Comparison of ENCODE assay signal across 1 cellular context in the genomic region with DNA sequence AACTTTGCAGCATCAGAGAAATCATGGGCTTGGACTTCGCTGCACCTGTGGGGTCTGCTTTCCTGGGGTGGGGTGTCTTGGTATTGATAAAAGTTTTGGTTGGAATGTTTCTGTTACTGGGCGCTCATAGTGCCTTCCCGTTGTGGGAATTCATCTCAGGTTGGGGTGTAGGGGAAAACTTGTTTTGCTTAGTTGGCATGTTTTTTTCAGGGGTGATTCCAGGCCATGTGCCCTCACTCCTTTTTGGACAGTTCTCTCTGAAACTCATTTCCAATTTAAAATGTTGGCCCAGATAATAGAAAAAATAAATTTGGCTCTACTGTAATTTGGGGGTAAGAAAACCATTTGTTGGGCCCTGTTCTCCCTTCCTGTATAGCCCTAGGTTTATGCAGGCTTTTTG.
TF ChIP-seq lines count a peak whose summit lies in the region.

No MANE protein-coding gene starts in this region.

TF ChIP-seq in K562, 482 proteins besides CTCF, POLR2A, EP300 and RAD21:
- TF ChIP-seq HCFC1 (IDR thresholded peaks at IDR 0.05; ENCODE audit: low read depth, low read length) (no peak), ZNF316 (IDR thresholded peaks at IDR 0.05) (peak; percentile 95), MAFF (IDR thresholded peaks at IDR 0.05; ENCODE audit: low read length) (peak; percentile 81), KLF13 (tag; IDR thresholded peaks at IDR 0.05; ENCODE audit: borderline replicate concordance, low read depth) (no peak), C11orf30 (IDR thresholded peaks at IDR 0.05; ENCODE audit: low read depth) (peak; percentile 93), MAFG (tag; conservative IDR thresholded peaks at IDR 0.05) (peak; percentile 83), BDP1 (IDR thresholded peaks at IDR 0.05; ENCODE audit: insufficient read depth, insufficient read length) (no peak), ZNF699 (CRISPR knock-in tag; IDR thresholded peaks at IDR 0.05; ENCODE audit: insufficient replicate concordance) (no peak), KLF6 (CRISPR knock-in tag; IDR thresholded peaks at IDR 0.05; ENCODE audit: borderline replicate concordance) (no peak), SP1 (CRISPR knock-in tag; IDR thresholded peaks at IDR 0.05) (0 out of 2 replicates have a peak, but pooled peaks have one; percentile 27), MTA2 (IDR thresholded peaks at IDR 0.05; ENCODE audit: low read depth) (no peak), STAG1 (CRISPR knock-in tag; IDR thresholded peaks at IDR 0.05; ENCODE audit: borderline replicate concordance) (no peak), ATF1 (CRISPR knock-in tag; IDR thresholded peaks at IDR 0.05) (no peak), ATF1 (tag; IDR thresholded peaks at IDR 0.05) (no peak), MYC (IDR thresholded peaks at IDR 0.05; ENCODE audit: low read depth, low read length) (no peak), MYC (CRISPR knock-in tag; IDR thresholded peaks at IDR 0.05; ENCODE audit: borderline replicate concordance, low read depth) (no peak), MAFK (IDR thresholded peaks at IDR 0.05; ENCODE audit: low read length) (peak; percentile 72), ZNF668 (CRISPR knock-in tag; IDR thresholded peaks at IDR 0.05) (no peak)
- TF ChIP-seq, protein P1, sequence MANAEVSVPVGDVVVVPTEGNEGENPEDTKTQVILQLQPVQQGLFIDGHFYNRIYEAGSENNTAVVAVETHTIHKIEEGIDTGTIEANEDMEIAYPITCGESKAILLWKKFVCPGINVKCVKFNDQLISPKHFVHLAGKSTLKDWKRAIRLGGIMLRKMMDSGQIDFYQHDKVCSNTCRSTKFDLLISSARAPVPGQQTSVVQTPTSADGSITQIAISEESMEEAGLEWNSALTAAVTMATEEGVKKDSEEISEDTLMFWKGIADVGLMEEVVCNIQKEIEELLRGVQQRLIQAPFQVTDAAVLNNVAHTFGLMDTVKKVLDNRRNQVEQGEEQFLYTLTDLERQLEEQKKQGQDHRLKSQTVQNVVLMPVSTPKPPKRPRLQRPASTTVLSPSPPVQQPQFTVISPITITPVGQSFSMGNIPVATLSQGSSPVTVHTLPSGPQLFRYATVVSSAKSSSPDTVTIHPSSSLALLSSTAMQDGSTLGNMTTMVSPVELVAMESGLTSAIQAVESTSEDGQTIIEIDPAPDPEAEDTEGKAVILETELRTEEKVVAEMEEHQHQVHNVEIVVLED (CRISPR knock-in tag; IDR thresholded peaks at IDR 0.05): no peak
